In genomic region chr9:38337095-38337494, GRCh38 we compare ENCODE assay signal across 19 cellular contexts.
"Had no signal": no experiment of that assay in that cellular context is flagged by ENCODE, and none has a peak within 500 bp of the region (broad histone marks: within the 10 kb centered on the region; RNA-seq: fewer than 3 reads in every experiment).

No MANE protein-coding gene starts in this region.

- ATAC-seq: effector memory CD8-positive, alpha-beta T cell; gastrocnemius medialis; naive thymus-derived CD4-positive, alpha-beta T cell; psoas muscle; right lobe of liver had no signal

- H3K36me3 Mint-ChIP-seq: immature natural killer cell had no signal

- H3K27ac ChIP-seq: epithelial cell of prostate, gastrocnemius medialis, left ventricle myocardium inferior, psoas muscle, right lobe of liver had no signal

- H3K4me3 ChIP-seq: esophagus squamous epithelium, gastrocnemius medialis, left ventricle myocardium inferior, lung, psoas muscle, right lobe of liver, skin epidermis had no signal

- H3K27ac Mint-ChIP-seq: dendritic cell treated with granulocyte-macrophage colony-stimulating factor and Interleukin-4, amounts not matched to agents 40 ng/mL and 50 ng/mL, for 4 days; effector memory CD8-positive, alpha-beta T cell; immature natural killer cell; naive thymus-derived CD4-positive, alpha-beta T cell had no signal

- H3K27me3 Mint-ChIP-seq: dendritic cell treated with granulocyte-macrophage colony-stimulating factor and Interleukin-4, amounts not matched to agents 40 ng/mL and 50 ng/mL, for 4 days had no signal

- H3K4me3 Mint-ChIP-seq: dendritic cell treated with granulocyte-macrophage colony-stimulating factor and Interleukin-4, amounts not matched to agents 40 ng/mL and 50 ng/mL, for 4 days; effector memory CD8-positive, alpha-beta T cell; immature natural killer cell; naive thymus-derived CD4-positive, alpha-beta T cell had no signal

- H3K9me3 ChIP-seq: esophagus squamous epithelium, gastrocnemius medialis, psoas muscle, right lobe of liver had no signal

- DNase-seq: cerebellar nuclear complex; effector memory CD8-positive, alpha-beta T cell; esophagus squamous epithelium; gastrocnemius medialis; immature natural killer cell; left ventricle myocardium inferior; mesendoderm; naive thymus-derived CD4-positive, alpha-beta T cell; psoas muscle; retina; right lobe of liver; stimulated activated CD4-positive, alpha-beta T cell treated with anti-CD3 and anti-CD28 coated beads, Interleukin-2, amount 100 ng/mL, for 24 hours; stimulated activated CD4-positive, alpha-beta T cell treated with anti-CD3 and anti-CD28 coated beads, Interleukin-4, amount 100 ng/mL, for 4 hours; stimulated activated naive CD4-positive, alpha-beta T cell treated with Interleukin-2 at 50 U/mL for 16 hours; trophoblast cell had no signal

- H3K9me3 Mint-ChIP-seq: dendritic cell treated with granulocyte-macrophage colony-stimulating factor and Interleukin-4, amounts not matched to agents 40 ng/mL and 50 ng/mL, for 4 days; effector memory CD8-positive, alpha-beta T cell; immature natural killer cell had no signal

- H3K36me3 ChIP-seq: esophagus squamous epithelium, gastrocnemius medialis, left ventricle myocardium inferior, right lobe of liver had no signal

- H3K4me1 ChIP-seq: gastrocnemius medialis, left ventricle myocardium inferior, psoas muscle had no signal

- H3K27me3 ChIP-seq: gastrocnemius medialis, right lobe of liver had no signal
